Comparison of ENCODE assay signal across 29 cellular contexts in the genomic region with DNA sequence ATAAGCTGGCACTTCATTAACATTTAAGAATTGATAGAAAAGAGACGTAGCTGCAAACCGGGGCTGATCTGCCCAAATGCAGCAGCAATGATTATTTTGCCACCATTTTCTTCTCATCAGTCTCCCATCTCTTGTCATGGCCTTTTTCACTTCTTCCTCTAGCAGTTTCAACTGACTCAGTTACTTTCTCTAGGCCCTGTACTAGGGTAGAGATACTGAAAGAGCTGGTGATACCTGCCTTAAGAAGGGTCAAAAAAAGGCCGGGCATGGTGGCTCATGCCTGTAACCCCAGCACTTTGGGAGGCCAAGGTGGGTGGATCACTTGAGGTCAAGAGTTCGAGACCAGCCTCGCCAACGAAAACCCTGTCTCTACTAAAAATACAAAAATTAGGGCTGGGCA.
"Had no signal": no experiment of that assay in that cellular context is flagged by ENCODE, and none has a peak within 500 bp of the region (broad histone marks: within the 10 kb centered on the region; RNA-seq: fewer than 3 reads in every experiment).

No MANE protein-coding gene starts in this region.

- H3K4me3 ChIP-seq: adrenal gland, breast epithelium, cardiac muscle cell, colonic mucosa, esophagus squamous epithelium, gastroesophageal sphincter, heart right ventricle had no signal

- H3K27me3 ChIP-seq: adrenal gland, breast epithelium, cardiac muscle cell, colonic mucosa, esophagus squamous epithelium, gastroesophageal sphincter, heart right ventricle had no signal

- ATAC-seq: activated CD4-positive, CD25-positive, alpha-beta regulatory T cell treated with anti-CD3 and anti-CD28 coated beads, Interleukin-2, amount 50 U/mL, for 24 hours; activated CD8-positive, alpha-beta T cell treated with anti-CD3 and anti-CD28 coated beads for 36 hours; activated naive CD8-positive, alpha-beta T cell treated with anti-CD3 and anti-CD28 coated beads, Interleukin-2, amount 50 U/mL, for 24 hours; activated T-cell treated with anti-CD3 and anti-CD28 coated beads, Interleukin-2, amount 50 U/mL, for 4 hours; activated T-helper 17 cell treated with anti-CD3 and anti-CD28 coated beads, Interleukin-2, amount 50 U/mL, for 72 hours; gastroesophageal sphincter; heart right ventricle; T-helper 17 cell had no signal

- H3K4me1 ChIP-seq: colonic mucosa had no signal

- DNase-seq: activated B cell treated with CpG ODN at 0.5 μM for 24 hours; activated CD4-positive, alpha-beta T cell treated with anti-CD3 and anti-CD28 coated beads for 48 hours; activated CD4-positive, alpha-beta T cell treated with anti-CD3 and anti-CD28 coated beads, Interleukin-2, amount 50 U/mL, for 1 hour; activated CD4-positive, alpha-beta T cell treated with anti-CD3 and anti-CD28 coated beads, Interleukin-2, amount 50 U/mL, for 48 hours; activated CD8-positive, alpha-beta memory T cell treated with anti-CD3 and anti-CD28 coated beads for 24 hours; activated CD8-positive, alpha-beta T cell treated with anti-CD3 and anti-CD28 coated beads for 36 hours; activated effector memory CD4-positive, alpha-beta T cell treated with Interleukin-2 at 50 U/mL for 16 hours; activated naive CD4-positive, alpha-beta T cell treated with anti-CD3 and anti-CD28 coated beads for 36 hours; activated naive CD8-positive, alpha-beta T cell treated with anti-CD3 and anti-CD28 coated beads for 36 hours; activated naive CD8-positive, alpha-beta T cell treated with anti-CD3 and anti-CD28 coated beads, Interleukin-2, amount 50 U/mL, for 24 hours; activated T-cell treated with anti-CD3 and anti-CD28 coated beads, Interleukin-2, amount 50 U/mL, for 4 hours; adrenal gland; amygdala; aorta; central memory CD4-positive, alpha-beta T cell; cerebellar nuclear complex; colonic mucosa; effector CD8-positive, alpha-beta T cell; esophagus squamous epithelium; foreskin melanocyte; heart right ventricle; T-helper 17 cell; T1000; WERI-Rb-1 had no signal

- H3K9me3 ChIP-seq: adrenal gland, breast epithelium, colonic mucosa, esophagus squamous epithelium, gastroesophageal sphincter, heart right ventricle had no signal

- H3K36me3 ChIP-seq: adrenal gland, breast epithelium, colonic mucosa, esophagus squamous epithelium, gastroesophageal sphincter, heart right ventricle, WERI-Rb-1 had no signal

- H3K27ac ChIP-seq: adrenal gland, breast epithelium, cardiac muscle cell, colonic mucosa, esophagus squamous epithelium, gastroesophageal sphincter, heart right ventricle, WERI-Rb-1 had no signal
